ENCODE assay signal across 8 cellular contexts in genomic region chr1:228697209-228698016, GRCh38. TPM values are rescaled to one million over a fixed set of nuclear protein-coding genes. Genes with fewer than 3 reads are reported as not detected.
DNase-seq lines count a peak whose midpoint lies in the region; ATAC-seq and TF ChIP-seq lines count a peak whose summit lies in the region.

No MANE protein-coding gene starts in this region.

- ATAC-seq in GM19324 (IDR thresholded peaks at IDR 0.05; ENCODE audit: low FRiP score, unreplicated experiment): no peak

- no peaks in the 10 kb centered on the region for H3K36me3 ChIP-seq in mammary epithelial cell (ENCODE audit: insufficient read depth, low read length)

- H3K27me3 ChIP-seq in mammary epithelial cell (ENCODE audit: insufficient read depth, low read length): no peaks in the 10 kb centered on the region

- no peak overlapping the region for H3K27ac ChIP-seq in mammary epithelial cell (ENCODE audit: insufficient read depth, low read depth, low read length)

- CTCF ChIA-PET in mammary epithelial cell (lab: Charles Lee; ENCODE audit: low non-redundant PET): no interaction called here

- 17% methylated on average over 6 of the region's 6 CpGs for WGBS in mammary epithelial cell (ENCODE audit: low coverage, missing lambda C conversion rate)

- H2AFZ ChIP-seq in mammary epithelial cell (ENCODE audit: low read depth, low read length): no peak overlapping the region

- no peaks in the 10 kb centered on the region for H3K4me1 ChIP-seq in mammary epithelial cell (ENCODE audit: insufficient read depth, low read length)

- intact Hi-C loops in mammary epithelial cell (cut with micrococcal nuclease): loop anchor here (10.0 kb wide), 1 partner anchor 777 kb away; no protein-coding TSS in a partner anchor

- DNase-seq in CD1c-positive myeloid dendritic cell (ENCODE audit: extremely low spot score) (peak; percentile 16), NCI-H1092 (lab: John Stamatoyannopoulos, UW) (peak; percentile 36), mammary epithelial cell (peak; percentile 45), midbrain (lab: John Stamatoyannopoulos, UW) (peak; percentile 30), SW 1271 (lab: John Stamatoyannopoulos, UW) (no peak), NCI-H526 (lab: John Stamatoyannopoulos, UW) (no peak)
- no peak for DNase-seq in stimulated activated CD4-positive, alpha-beta T cell treated with anti-CD3 and anti-CD28 coated beads, Interleukin-4, amount 100 ng/mL, for 24 hours

- H3K9ac ChIP-seq in mammary epithelial cell (ENCODE audit: insufficient read depth, low read length): no peak overlapping the region

- no peaks in the 10 kb centered on the region for H3K79me2 ChIP-seq in mammary epithelial cell (ENCODE audit: insufficient read depth, low read length)

- no peak overlapping the region for H3K4me3 ChIP-seq in mammary epithelial cell (replicated peaks in 1 of 3; ENCODE audit: insufficient read depth in 1 of 3, low read depth in 2 of 3, low read length in 3 of 3)

- H3K9me3 ChIP-seq in mammary epithelial cell (replicated peaks; ENCODE audit: insufficient read depth, low read length): no peaks in the 10 kb centered on the region

- in situ Hi-C loops in mammary epithelial cell (cut with MboI; ENCODE audit: low sequenced_read_pairs in 2 of 2): loop anchor here in 1 of 2 donors (10.0 kb wide), 1 partner anchor 557 kb away; no protein-coding TSS in a partner anchor

- dilution Hi-C loops in mammary epithelial cell (cut with HindIII; ENCODE audit: low sequenced_read_pairs): no loop called here

- no peaks in the 10 kb centered on the region for H4K20me1 ChIP-seq in mammary epithelial cell (ENCODE audit: insufficient read depth, low read length)

- no peak overlapping the region for H3K4me2 ChIP-seq in mammary epithelial cell (ENCODE audit: insufficient read depth, low read depth, low read length)

- no peak for TF ChIP-seq CTCF in mammary epithelial cell (conservative IDR thresholded peaks at IDR 0.05 in 1 of 2, IDR thresholded peaks at IDR 0.05 in 1 of 2; ENCODE audit: extremely low read depth in 1 of 2, insufficient read depth in 1 of 2, low read depth in 1 of 2, low read length in 2 of 2)

- BruUV-seq in mammary epithelial cell (replicated peaks; lab: Mats Ljungman, UMichigan): no TSS peak

RNA-seq across cellular contexts. Expression of gene RHOU, which starts 37.9 kb away (rescaled TPM):
- under 1 TPM; 0.14 to 0.67 TPM for total RNA-seq in mammary epithelial cell
- polyA plus RNA-seq in mammary epithelial cell: 0.01 TPM
- not detected for polyA minus RNA-seq in mammary epithelial cell

Comparison
In these comparisons a context has a peak if more than half of its experiments do, and no peak if none do; other contexts are left out.
1. DNase-seq: peak in CD1c-positive myeloid dendritic cell (single experiment), NCI-H1092 (single experiment), mammary epithelial cell (single experiment) and midbrain (single experiment); none in SW 1271 (0 of 2), NCI-H526 (0 of 2) and stimulated activated CD4-positive, alpha-beta T cell treated with anti-CD3 and anti-CD28 coated beads, Interleukin-4, amount 100 ng/mL, for 24 hours (single experiment).